In genomic region chr17:69743091-69743490, GRCh38 we compare ENCODE assay signal across 21 cellular contexts.
"Had no signal": no experiment of that assay in that cellular context is flagged by ENCODE, and none has a peak within 500 bp of the region (broad histone marks: within the 10 kb centered on the region; RNA-seq: fewer than 3 reads in every experiment).

No MANE protein-coding gene starts in this region.

- H3K27me3 Mint-ChIP-seq: activated CD4-positive, alpha-beta memory T cell treated with anti-CD3 and anti-CD28 coated beads for 36 hours; activated CD8-positive, alpha-beta memory T cell treated with anti-CD3 and anti-CD28 coated beads, Interleukin-2, amount 10 ng/mL, durations not matched to agents 7 days and 5 days; effector memory CD8-positive, alpha-beta T cell; stimulated activated naive CD8-positive, alpha-beta T cell treated with anti-CD3 and anti-CD28 coated beads, Interleukin-15, amount 100 ng/mL, for 72 hours had no signal

- H3K36me3 Mint-ChIP-seq: activated CD4-positive, alpha-beta memory T cell treated with anti-CD3 and anti-CD28 coated beads for 36 hours had no signal

- H3K4me3 Mint-ChIP-seq: activated CD4-positive, alpha-beta memory T cell treated with anti-CD3 and anti-CD28 coated beads for 36 hours; activated CD4-positive, alpha-beta T cell treated with anti-CD3 and anti-CD28 coated beads for 36 hours; activated CD8-positive, alpha-beta memory T cell treated with anti-CD3 and anti-CD28 coated beads, Interleukin-2, amount 10 ng/mL, durations not matched to agents 7 days and 5 days; effector memory CD8-positive, alpha-beta T cell; nephron; stimulated activated naive CD8-positive, alpha-beta T cell treated with anti-CD3 and anti-CD28 coated beads, Interleukin-15, amount 100 ng/mL, for 72 hours; T-helper 1 cell treated with Interleukin-12 subunit alpha and Interleukin-12 subunit beta and Interleukin-4 antibody, amounts not matched to agents 30 μg/mL and 1 μg/mL, for 36 hours had no signal

- H3K4me1 Mint-ChIP-seq: nephron had no signal

- H3K9me3 ChIP-seq: prostate gland, right lobe of liver, testis, upper lobe of right lung had no signal

- H3K27ac ChIP-seq: brain microvascular endothelial cell, prostate gland, right lobe of liver, testis, upper lobe of right lung, WERI-Rb-1 had no signal

- H3K36me3 ChIP-seq: brain microvascular endothelial cell, prostate gland, right lobe of liver, upper lobe of right lung, WERI-Rb-1 had no signal

- H3K4me1 ChIP-seq: prostate gland, right lobe of liver, testis, upper lobe of right lung had no signal

- H3K4me3 ChIP-seq: prostate gland, right lobe of liver, testis, upper lobe of right lung had no signal

- DNase-seq: activated CD4-positive, alpha-beta memory T cell treated with anti-CD3 and anti-CD28 coated beads for 36 hours; activated CD4-positive, alpha-beta T cell treated with anti-CD3 and anti-CD28 coated beads for 36 hours; activated CD8-positive, alpha-beta memory T cell treated with anti-CD3 and anti-CD28 coated beads, Interleukin-2, amount 10 ng/mL, durations not matched to agents 7 days and 5 days; activated naive CD4-positive, alpha-beta T cell treated with anti-CD3 and anti-CD28 coated beads, Interleukin-2, amount 50 U/mL, for 16 hours; activated T-cell treated with anti-CD3 and anti-CD28 coated beads, Interleukin-2, amount 50 U/mL, for 1 hour; amniotic stem cell; brain microvascular endothelial cell; cortex of kidney; effector memory CD8-positive, alpha-beta T cell; glutamatergic neuron; kidney glomerular epithelial cell; right lobe of liver; stimulated activated naive CD8-positive, alpha-beta T cell treated with anti-CD3 and anti-CD28 coated beads, Interleukin-15, amount 100 ng/mL, for 72 hours; testis; upper lobe of right lung; WERI-Rb-1 had no signal

- H3K27me3 ChIP-seq: brain microvascular endothelial cell, right lobe of liver, testis, upper lobe of right lung had no signal

- H3K27ac Mint-ChIP-seq: activated CD4-positive, alpha-beta memory T cell treated with anti-CD3 and anti-CD28 coated beads for 36 hours; activated CD4-positive, alpha-beta T cell treated with anti-CD3 and anti-CD28 coated beads for 36 hours; activated CD8-positive, alpha-beta memory T cell treated with anti-CD3 and anti-CD28 coated beads, Interleukin-2, amount 10 ng/mL, durations not matched to agents 7 days and 5 days; activated T-helper 2 cell treated with anti-CD3 and anti-CD28 coated beads, Interferon-gamma antibody, Interleukin-2, Interleukin-4, amounts not matched to agents 10 μg/mL and 5 μg/mL and 100 μg/mL, durations not matched to agents 14 hours and 24 hours and 36 hours; effector memory CD8-positive, alpha-beta T cell; nephron; T-helper 1 cell treated with Interleukin-12 subunit alpha and Interleukin-12 subunit beta and Interleukin-4 antibody, amounts not matched to agents 30 μg/mL and 1 μg/mL, for 36 hours had no signal

- ATAC-seq: activated CD4-positive, alpha-beta T cell treated with anti-CD3 and anti-CD28 coated beads for 36 hours; activated CD8-positive, alpha-beta memory T cell treated with anti-CD3 and anti-CD28 coated beads, Interleukin-2, amount 10 ng/mL, durations not matched to agents 7 days and 5 days; effector memory CD8-positive, alpha-beta T cell; right lobe of liver; SK-N-SH treated with all-trans-retinoic acid at 6 μM for 48 hours; stimulated activated naive CD8-positive, alpha-beta T cell treated with anti-CD3 and anti-CD28 coated beads, Interleukin-15, amount 100 ng/mL, for 72 hours; upper lobe of right lung had no signal
